ENCODE assay signal across 8 cellular contexts in the genomic region with DNA sequence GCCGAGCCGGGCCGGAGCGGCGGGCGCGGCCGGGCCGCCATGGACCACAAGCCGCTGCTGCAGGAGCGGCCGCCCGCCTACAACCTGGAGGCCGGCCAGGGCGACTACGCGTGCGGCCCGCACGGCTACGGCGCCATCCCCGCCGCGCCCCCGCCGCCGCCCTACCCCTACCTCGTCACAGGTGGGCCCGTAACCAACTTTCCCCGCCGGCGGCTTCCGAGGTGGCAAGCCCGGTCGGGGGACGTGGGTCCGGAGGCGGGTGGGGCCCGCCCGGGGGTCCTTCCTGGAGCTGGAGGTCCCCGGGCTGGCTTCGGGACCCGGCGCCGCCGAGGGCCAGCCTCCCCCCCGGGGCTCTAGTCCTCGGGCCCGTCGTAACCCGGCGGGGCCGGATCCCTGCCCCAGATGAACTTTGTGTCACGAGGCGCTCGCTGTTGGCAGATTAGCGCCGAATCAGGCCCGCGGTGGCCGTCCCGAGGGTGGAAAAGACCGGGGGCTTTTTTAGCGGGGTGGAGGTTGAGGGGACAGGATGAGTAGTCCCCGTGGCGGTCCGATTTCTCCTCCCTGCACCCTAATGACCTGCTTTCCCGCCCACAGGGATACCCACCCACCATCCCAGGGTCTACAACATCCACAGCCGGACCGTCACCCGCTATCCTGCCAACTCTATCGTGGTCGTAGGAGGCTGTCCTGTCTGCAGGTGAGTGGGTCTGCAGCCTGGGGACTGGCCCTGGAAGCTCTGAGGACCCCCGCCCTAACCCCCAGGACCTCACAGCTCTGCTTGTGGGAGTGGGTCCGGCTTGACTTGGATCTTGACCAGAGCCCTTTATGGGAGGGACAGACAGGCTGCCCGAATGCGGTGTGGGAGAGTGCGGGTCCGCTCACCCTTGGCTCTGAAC. TPM values are rescaled to one million over a fixed set of nuclear protein-coding genes. Genes with fewer than 3 reads are reported as not detected.
DNase-seq lines count a peak whose midpoint lies in the region; ATAC-seq and TF ChIP-seq lines count a peak whose summit lies in the region.

No MANE protein-coding gene starts in this region.

- H3K4me3 Mint-ChIP-seq in CD14-positive monocyte, result peak overlapping the region; percentile 92 to 97
- peak overlapping the region; percentile 75 for H3K4me3 Mint-ChIP-seq in activated CD4-positive, alpha-beta memory T cell treated with anti-CD3 and anti-CD28 coated beads, Interleukin-2, amount 10 ng/mL, durations not matched to agents 7 days and 5 days

- no peak for DNase-seq in CD14-positive monocyte (ENCODE audit: low spot score)
- DNase-seq in activated CD4-positive, alpha-beta memory T cell treated with anti-CD3 and anti-CD28 coated beads, Interleukin-2, amount 10 ng/mL, durations not matched to agents 7 days and 5 days, result peak; percentile 37
- DNase-seq in foreskin keratinocyte, result no peak
- DNase-seq in posterior vena cava (ENCODE audit: low spot score), result peak; percentile 88
- no peak for DNase-seq in mesenteric fat pad (ENCODE audit: low spot score)
- DNase-seq in iPS-NIHi7 (ENCODE audit: extremely low spot score), result no peak

- no peaks in the 10 kb centered on the region for H3K27me3 ChIP-seq in foreskin keratinocyte

- H3K27me3 Mint-ChIP-seq in CD14-positive monocyte (ENCODE audit: low read depth in 3 of 3), result peaks cover 0 to 2% (median 0%) of the 10 kb centered on the region in 3 donors
- H3K27me3 Mint-ChIP-seq in activated CD4-positive, alpha-beta memory T cell treated with anti-CD3 and anti-CD28 coated beads, Interleukin-2, amount 10 ng/mL, durations not matched to agents 7 days and 5 days, result no peaks in the 10 kb centered on the region

- intact Hi-C loops in CD14-positive monocyte (cut with micrococcal nuclease) (loop anchor here (5.0 to 10.0 kb wide), 2 partner anchors 150 to 523 kb away; no protein-coding TSS in a partner anchor), posterior vena cava (cut with DNase I) (no loop called here)

- CTCF ChIA-PET in activated CD4-positive, alpha-beta memory T cell treated with anti-CD3 and anti-CD28 coated beads, Interleukin-2, amount 10 ng/mL, durations not matched to agents 7 days and 5 days (lab: Charles Lee), result interaction anchor here (1.1 kb wide), 1 partner anchor 12 kb away, joined by 3 read pairs; no protein-coding TSS in a partner anchor

- H3K9me3 Mint-ChIP-seq in CD14-positive monocyte, result no peaks in the 10 kb centered on the region
- H3K9me3 Mint-ChIP-seq in activated CD4-positive, alpha-beta memory T cell treated with anti-CD3 and anti-CD28 coated beads, Interleukin-2, amount 10 ng/mL, durations not matched to agents 7 days and 5 days, result no peaks in the 10 kb centered on the region

- H3K27ac ChIP-seq in foreskin keratinocyte, result peak overlapping the region; percentile 91

- ATAC-seq in GM19351 (IDR thresholded peaks at IDR 0.05; ENCODE audit: unreplicated experiment) (peak; percentile 35), HG03432 (IDR thresholded peaks at IDR 0.05; ENCODE audit: unreplicated experiment) (peak; percentile 14), foreskin keratinocyte (peak; percentile 30)

- POLR2A ChIA-PET in activated CD4-positive, alpha-beta memory T cell treated with anti-CD3 and anti-CD28 coated beads, Interleukin-2, amount 10 ng/mL, durations not matched to agents 7 days and 5 days (lab: Charles Lee), result interaction anchor here (1.9 kb wide), 1 partner anchor 31 kb away, joined by 6 read pairs; no protein-coding TSS in a partner anchor

- peaks cover 25% of the 10 kb centered on the region for H3K4me1 ChIP-seq in foreskin keratinocyte

- peak overlapping the region; percentile 96 to 99 (median 98) for H3K27ac Mint-ChIP-seq in CD14-positive monocyte
- peak overlapping the region; percentile 62 for H3K27ac Mint-ChIP-seq in activated CD4-positive, alpha-beta memory T cell treated with anti-CD3 and anti-CD28 coated beads, Interleukin-2, amount 10 ng/mL, durations not matched to agents 7 days and 5 days

- H3K36me3 Mint-ChIP-seq in CD14-positive monocyte, result peaks cover 23 to 37% of the 10 kb centered on the region in 2 donors
- peaks cover 4% of the 10 kb centered on the region for H3K36me3 Mint-ChIP-seq in activated CD4-positive, alpha-beta memory T cell treated with anti-CD3 and anti-CD28 coated beads, Interleukin-2, amount 10 ng/mL, durations not matched to agents 7 days and 5 days (ENCODE audit: low read depth)

- TF ChIP-seq CTCF in CD14-positive monocyte (IDR thresholded peaks at IDR 0.05) (no peak), foreskin keratinocyte (conservative IDR thresholded peaks at IDR 0.05) (no peak)

- H3K4me1 Mint-ChIP-seq in CD14-positive monocyte, result peaks cover 56% of the 10 kb centered on the region
- H3K4me1 Mint-ChIP-seq in activated CD4-positive, alpha-beta memory T cell treated with anti-CD3 and anti-CD28 coated beads, Interleukin-2, amount 10 ng/mL, durations not matched to agents 7 days and 5 days, result peaks cover 28% of the 10 kb centered on the region

RNA-seq across cellular contexts. Expression of a gene that starts 0.5 kb away (rescaled TPM):
- polyA plus RNA-seq in CD14-positive monocyte (100 to 1,000 TPM; 120 to 149 TPM), foreskin keratinocyte (110 and 119 TPM in 2 replicates)
- 10 to 100 TPM; 49.4 to 49.9 TPM for total RNA-seq in activated CD4-positive, alpha-beta memory T cell treated with anti-CD3 and anti-CD28 coated beads, Interleukin-2, amount 10 ng/mL, durations not matched to agents 7 days and 5 days
- total RNA-seq in foreskin keratinocyte (60.4 and 62.7 TPM in 2 replicates), posterior vena cava (100 to 1,000 TPM; 183 to 193 TPM), mesenteric fat pad (355 TPM)

RNA-seq across cellular contexts. Expression of a gene that starts 30.0 kb away (rescaled TPM):
- 10 to 100 TPM in 1 of 2 donors, 1 to 10 TPM in 1; 5.7 to 10.2 TPM for polyA plus RNA-seq in CD14-positive monocyte
- 10 to 100 TPM; 63.9 to 69.4 TPM for total RNA-seq in activated CD4-positive, alpha-beta memory T cell treated with anti-CD3 and anti-CD28 coated beads, Interleukin-2, amount 10 ng/mL, durations not matched to agents 7 days and 5 days
- 6.0 and 8.1 TPM in 2 replicates for total RNA-seq in foreskin keratinocyte
- 2.6 and 3.0 TPM in 2 replicates for polyA plus RNA-seq in foreskin keratinocyte
- 10 to 100 TPM; 29.7 to 36.7 TPM for total RNA-seq in posterior vena cava
- 25.5 TPM for total RNA-seq in mesenteric fat pad

Comparison
In these comparisons a context has a peak if more than half of its experiments do, and no peak if none do; other contexts are left out.
1. DNase-seq: peak in activated CD4-positive, alpha-beta memory T cell treated with anti-CD3 and anti-CD28 coated beads, Interleukin-2, amount 10 ng/mL, durations not matched to agents 7 days and 5 days (single experiment) and posterior vena cava (single experiment); none in CD14-positive monocyte (single experiment), foreskin keratinocyte (0 of 2), mesenteric fat pad (single experiment) and iPS-NIHi7 (single experiment).
2. intact Hi-C loops: an anchor here in CD14-positive monocyte (5.0 to 10.0 kb wide); none called in posterior vena cava.
3. Peak in every context shown above with its lines, with median percentiles within 50 percentile points of each other: ATAC-seq.